Comparison of ENCODE assay signal across 27 cellular contexts in genomic region chr18:3803350-3803749, GRCh38.
"Had no signal": no experiment of that assay in that cellular context is flagged by ENCODE, and none has a peak within 500 bp of the region (broad histone marks: within the 10 kb centered on the region; RNA-seq: fewer than 3 reads in every experiment).

No MANE protein-coding gene starts in this region.

- H3K36me3 ChIP-seq: ovary, right lobe of liver, sigmoid colon, thoracic aorta, thyroid gland, tibial nerve, upper lobe of left lung, vagina had no signal

- H2AFZ ChIP-seq: parathyroid adenoma had no signal

- H3K4me1 ChIP-seq: parathyroid adenoma, psoas muscle, right lobe of liver, sigmoid colon, tibial nerve, upper lobe of left lung, vagina had no signal

- H3K9me3 ChIP-seq: ovary, psoas muscle, right lobe of liver, sigmoid colon, thoracic aorta, thyroid gland, tibial nerve, upper lobe of left lung, vagina had no signal

- H3K4me3 ChIP-seq: ovary, psoas muscle, right lobe of liver, sigmoid colon, thoracic aorta, thyroid gland, tibial nerve, upper lobe of left lung, vagina had no signal

- H3K9ac ChIP-seq: parathyroid adenoma had no signal

- H3K27ac ChIP-seq: ovary, parathyroid adenoma, psoas muscle, right lobe of liver, sigmoid colon, thoracic aorta, thyroid gland, tibial nerve, upper lobe of left lung, vagina had no signal

- ATAC-seq: naive thymus-derived CD8-positive, alpha-beta T cell; natural killer cell treated with Interleukin-12 subunit alpha and Interleukin-12 subunit beta and Interleukin-15 and Interleukin-18, amount 100 ng/mL, for 72 hours; psoas muscle; right cardiac atrium; right lobe of liver; stimulated activated memory B cell treated with anti-CD40 and anti-IgM and Interleukin-4, amounts not matched to agents 10 μg/mL and 1 μg/mL and 100 μg/mL, for 72 hours; stimulated activated naive CD8-positive, alpha-beta T cell treated with anti-CD3 and anti-CD28 coated beads, Interleukin-15, amount 100 ng/mL, for 72 hours; stimulated activated naive CD8-positive, alpha-beta T cell treated with anti-CD3 and anti-CD28 coated beads, Interleukin-15, Interleukin-2, amounts not matched to agents 100 U/mL and 50 U/mL, for 24 hours had no signal

- DNase-seq: naive B cell; naive thymus-derived CD8-positive, alpha-beta T cell; nephron progenitor cell; ovary; posterior cingulate gyrus; psoas muscle; right cardiac atrium; right lobe of liver; sigmoid colon; small intestine; stimulated activated CD4-positive, alpha-beta T cell treated with anti-CD3 and anti-CD28 coated beads, Interleukin-15, amount 100 ng/mL, for 24 hours; stimulated activated CD4-positive, alpha-beta T cell treated with anti-CD3 and anti-CD28 coated beads, Interleukin-4, amount 100 ng/mL, for 1 hour; stimulated activated CD4-positive, alpha-beta T cell treated with anti-CD3 and anti-CD28 coated beads, Interleukin-4, amount 100 ng/mL, for 4 hours; stimulated activated CD8-positive, alpha-beta memory T cell treated with anti-CD3 and anti-CD28 coated beads, Interleukin-4, amount 100 ng/mL, for 48 hours; stimulated activated naive CD4-positive, alpha-beta T cell; stimulated activated naive CD8-positive, alpha-beta T cell treated with anti-CD3 and anti-CD28 coated beads, Interleukin-15, amount 100 ng/mL, for 72 hours; stimulated activated naive CD8-positive, alpha-beta T cell treated with anti-CD3 and anti-CD28 coated beads, Interleukin-15, Interleukin-2, amounts not matched to agents 100 U/mL and 50 U/mL, for 24 hours; substantia nigra; thyroid gland; trophoblast cell; upper lobe of left lung had no signal

- H3K27me3 ChIP-seq: ovary, right lobe of liver, sigmoid colon, thyroid gland, tibial nerve, upper lobe of left lung, vagina had no signal
